In genomic region chr9:96015876-96016686, GRCh38 we compare ENCODE assay signal across 9 cellular contexts.
DNase-seq lines count a peak whose midpoint lies in the region; ATAC-seq and TF ChIP-seq lines count a peak whose summit lies in the region.
"Had no signal": no experiment of that assay in that cellular context is flagged by ENCODE, and none has a peak within 500 bp of the region (broad histone marks: within the 10 kb centered on the region; RNA-seq: fewer than 3 reads in every experiment).

No MANE protein-coding gene starts in this region.

- no peak overlapping the region for H2BK20ac ChIP-seq in H9 (ENCODE audit: low read depth, low read length, poor library complexity, severe bottlenecking)

- no peak overlapping the region for H4K5ac ChIP-seq in H9 (ENCODE audit: insufficient read length, low read depth, low read length)

- H2BK15ac ChIP-seq in H9 (ENCODE audit: low read depth, low read length), result no peak overlapping the region

- no peak overlapping the region for H3K27ac ChIP-seq in H9 (ENCODE audit: insufficient read length, low read depth, low read length)

- no peak overlapping the region for H4K91ac ChIP-seq in H9 (ENCODE audit: insufficient read length, low read depth, low read length)

- peaks cover 64% of the 10 kb centered on the region for H3K4me1 Mint-ChIP-seq in activated T-helper 1 cell treated with anti-CD3 and anti-CD28 coated beads, Interleukin-12 subunit alpha, Interleukin-12 subunit beta, Interleukin-2, Interleukin-4 antibody, amounts not matched to agents 30 ng/mL and 10 ng/mL and 1 ng/mL, durations not matched to agents 14 hours and 24 hours and 36 hours (ENCODE audit: low read depth)
- peaks cover 0 to 7% of the 10 kb centered on the region in 2 experiments; a peak in 1 of 4 replicates for H3K4me1 Mint-ChIP-seq in H9
- H3K4me1 Mint-ChIP-seq: WTC11 had no signal

- no peaks in the 10 kb centered on the region for H4K20me1 ChIP-seq in H9 (ENCODE audit: control insufficient read depth, insufficient read depth, insufficient read length)

- H3K23me2 ChIP-seq in H9 (ENCODE audit: insufficient read length, low read depth, low read length, poor library complexity, severe bottlenecking), result peaks cover 6% of the 10 kb centered on the region

- no peak overlapping the region for H3K9ac ChIP-seq in H9 (ENCODE audit: extremely low read depth, insufficient read length, low read length)

- no peak for TF ChIP-seq CTCF in H9 (conservative IDR thresholded peaks at IDR 0.05)

- H3K27ac Mint-ChIP-seq in activated T-helper 1 cell treated with anti-CD3 and anti-CD28 coated beads, Interleukin-12 subunit alpha, Interleukin-12 subunit beta, Interleukin-2, Interleukin-4 antibody, amounts not matched to agents 30 ng/mL and 10 ng/mL and 1 ng/mL, durations not matched to agents 14 hours and 24 hours and 36 hours, result peak overlapping the region; percentile 100
- no peak overlapping the region for H3K27ac Mint-ChIP-seq in H9
- H3K27ac Mint-ChIP-seq: dendritic cell treated with granulocyte-macrophage colony-stimulating factor and Interleukin-4, amounts not matched to agents 40 ng/mL and 50 ng/mL, for 4 days; WTC11 had no signal

- H2BK12ac ChIP-seq in H9 (ENCODE audit: insufficient read length, low read depth, low read length), result no peak overlapping the region

- H2AK5ac ChIP-seq in H9 (ENCODE audit: insufficient read length, low read length), result no peak overlapping the region

- no peak overlapping the region for H2BK5ac ChIP-seq in H9 (ENCODE audit: insufficient read length, low read length)

- no peak overlapping the region for H3T11ph ChIP-seq in H9 (ENCODE audit: low read length)

- no peaks in the 10 kb centered on the region for H3K9me3 ChIP-seq in H9 (ENCODE audit: control insufficient read depth, low read depth, low read length)

- no peaks in the 10 kb centered on the region for H3K9me3 Mint-ChIP-seq in activated T-helper 1 cell treated with anti-CD3 and anti-CD28 coated beads, Interleukin-12 subunit alpha, Interleukin-12 subunit beta, Interleukin-2, Interleukin-4 antibody, amounts not matched to agents 30 ng/mL and 10 ng/mL and 1 ng/mL, durations not matched to agents 14 hours and 24 hours and 36 hours
- no peaks in the 10 kb centered on the region for H3K9me3 Mint-ChIP-seq in H9
- H3K9me3 Mint-ChIP-seq: dendritic cell treated with granulocyte-macrophage colony-stimulating factor and Interleukin-4, amounts not matched to agents 40 ng/mL and 50 ng/mL, for 4 days; WTC11 had no signal

- H3K4me3 Mint-ChIP-seq in activated T-helper 1 cell treated with anti-CD3 and anti-CD28 coated beads, Interleukin-12 subunit alpha, Interleukin-12 subunit beta, Interleukin-2, Interleukin-4 antibody, amounts not matched to agents 30 ng/mL and 10 ng/mL and 1 ng/mL, durations not matched to agents 14 hours and 24 hours and 36 hours, result peak overlapping the region; percentile 44
- H3K4me3 Mint-ChIP-seq in H9, result no peak overlapping the region
- H3K4me3 Mint-ChIP-seq: dendritic cell treated with granulocyte-macrophage colony-stimulating factor and Interleukin-4, amounts not matched to agents 40 ng/mL and 50 ng/mL, for 4 days; WTC11 had no signal

- peaks cover 18% of the 10 kb centered on the region for H3K36me3 Mint-ChIP-seq in activated T-helper 1 cell treated with anti-CD3 and anti-CD28 coated beads, Interleukin-12 subunit alpha, Interleukin-12 subunit beta, Interleukin-2, Interleukin-4 antibody, amounts not matched to agents 30 ng/mL and 10 ng/mL and 1 ng/mL, durations not matched to agents 14 hours and 24 hours and 36 hours (ENCODE audit: low read depth)
- peaks cover 2 to 10% (median 4%) of the 10 kb centered on the region in 3 experiments; a peak in 5 of 7 replicates for H3K36me3 Mint-ChIP-seq in H9 (ENCODE audit: insufficient read depth in 1 of 3, low read depth in 3 of 3)

- H3K27me3 Mint-ChIP-seq in activated T-helper 1 cell treated with anti-CD3 and anti-CD28 coated beads, Interleukin-12 subunit alpha, Interleukin-12 subunit beta, Interleukin-2, Interleukin-4 antibody, amounts not matched to agents 30 ng/mL and 10 ng/mL and 1 ng/mL, durations not matched to agents 14 hours and 24 hours and 36 hours (ENCODE audit: insufficient read depth), result no peaks in the 10 kb centered on the region
- H3K27me3 Mint-ChIP-seq in H9 (ENCODE audit: low read depth), result peaks cover 28% of the 10 kb centered on the region

- H3K23ac ChIP-seq in H9 (ENCODE audit: insufficient read length, low read depth, low read length), result no peak overlapping the region

- no peaks in the 10 kb centered on the region for H3K79me2 ChIP-seq in H9 (ENCODE audit: insufficient read depth, low read length)

- H3K4ac ChIP-seq in H9 (ENCODE audit: low read depth, low read length), result no peak overlapping the region

- peaks cover 12% of the 10 kb centered on the region; the same call in 1 of the 2 replicates for H3K27me3 ChIP-seq in H9 (ENCODE audit: insufficient read depth, low read length)

- H3K4me2 ChIP-seq in H9 (ENCODE audit: insufficient read depth, insufficient read length, low read length), result no peak overlapping the region

- no peak overlapping the region for H2BK120ac ChIP-seq in H9 (ENCODE audit: low read depth, low read length, poor library complexity, severe bottlenecking)

- H3K79me1 ChIP-seq in H9 (ENCODE audit: insufficient read depth, low read depth, low read length, poor library complexity, severe bottlenecking), result no peaks in the 10 kb centered on the region

- H4K8ac ChIP-seq in H9 (replicated peaks; ENCODE audit: insufficient read length, low read depth, low read length), result no peak overlapping the region

- no peak overlapping the region for H3K14ac ChIP-seq in H9 (ENCODE audit: insufficient read depth, low read length)

- H3K4me1 ChIP-seq in H9 (ENCODE audit: insufficient read depth, low read length), result no peaks in the 10 kb centered on the region

- peak; percentile 48 for DNase-seq in activated T-helper 1 cell treated with anti-CD3 and anti-CD28 coated beads, Interleukin-12 subunit alpha, Interleukin-12 subunit beta, Interleukin-2, Interleukin-4 antibody, amounts not matched to agents 30 ng/mL and 10 ng/mL and 1 ng/mL, durations not matched to agents 14 hours and 24 hours and 36 hours (ENCODE audit: low spot score)
- peak; percentile 49 for DNase-seq in stimulated activated CD4-positive, alpha-beta T cell treated with anti-CD3 and anti-CD28 coated beads, Interleukin-1b, Interleukin-23, amount 100 ng/mL, for 48 hours
- DNase-seq in ecto neural progenitor cell (ENCODE audit: low spot score) (no peak), AML-193 (lab: John Stamatoyannopoulos, UW) (no peak), H9 (no peak)

- no peak overlapping the region for H2AFZ ChIP-seq in H9 (ENCODE audit: low read length)

- H3K18ac ChIP-seq in H9 (ENCODE audit: insufficient read length, low read depth, low read length), result no peak overlapping the region

- intact Hi-C loops in activated T-helper 1 cell treated with anti-CD3 and anti-CD28 coated beads, Interleukin-12 subunit alpha, Interleukin-12 subunit beta, Interleukin-2, Interleukin-4 antibody, amounts not matched to agents 30 ng/mL and 10 ng/mL and 1 ng/mL, durations not matched to agents 14 hours and 24 hours and 36 hours (cut with micrococcal nuclease), result loop anchor here (1.0 to 10.0 kb wide), 12 partner anchors 8 to 848 kb away; partner anchors contain the start of genes ERCC6L2 and ZNF367

- ATAC-seq in GM18870 (IDR thresholded peaks at IDR 0.05; ENCODE audit: unreplicated experiment) (peak; percentile 57), HG03460 (IDR thresholded peaks at IDR 0.05; ENCODE audit: unreplicated experiment) (peak; percentile 51)
- ATAC-seq: WTC11 had no signal

- no CpG with 5 or more reads among the region's 3 CpGs for WGBS in H9 (ENCODE audit: extremely low coverage, insufficient read length, low lambda C conversion rate)

- no peak overlapping the region for H3K56ac ChIP-seq in H9 (ENCODE audit: insufficient read length, low read depth, low read length)

Comparison
In these comparisons a context has a peak if more than half of its experiments do, and no peak if none do; other contexts are left out.
1. DNase-seq: peak in activated T-helper 1 cell treated with anti-CD3 and anti-CD28 coated beads, Interleukin-12 subunit alpha, Interleukin-12 subunit beta, Interleukin-2, Interleukin-4 antibody, amounts not matched to agents 30 ng/mL and 10 ng/mL and 1 ng/mL, durations not matched to agents 14 hours and 24 hours and 36 hours (single experiment) and stimulated activated CD4-positive, alpha-beta T cell treated with anti-CD3 and anti-CD28 coated beads, Interleukin-1b, Interleukin-23, amount 100 ng/mL, for 48 hours (single experiment); none in ecto neural progenitor cell (single experiment), AML-193 (0 of 2) and H9 (single experiment).